ENCODE assay signal across 13 cellular contexts in the genomic region with DNA sequence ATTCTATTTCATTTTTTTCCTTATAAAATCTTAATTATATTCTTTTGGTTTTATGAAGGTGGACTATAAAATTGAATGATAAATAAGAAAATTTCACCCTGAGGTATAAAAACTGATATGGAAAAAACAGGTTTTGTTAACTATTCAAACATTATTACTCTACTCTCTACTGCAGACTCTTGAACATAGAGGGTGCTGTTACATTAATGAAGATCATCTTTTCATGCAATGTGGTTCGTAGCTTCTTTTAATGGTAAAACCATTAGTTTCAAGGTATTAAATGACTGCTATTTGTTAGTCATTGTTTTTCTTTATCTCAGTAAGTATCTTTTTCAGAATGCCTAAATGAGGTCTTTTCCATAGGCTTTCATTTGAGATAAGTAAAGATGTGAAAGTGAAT.
DNase-seq lines count a peak whose midpoint lies in the region; ATAC-seq and TF ChIP-seq lines count a peak whose summit lies in the region.
"Had no signal": no experiment of that assay in that cellular context is flagged by ENCODE, and none has a peak within 500 bp of the region (broad histone marks: within the 10 kb centered on the region; RNA-seq: fewer than 3 reads in every experiment).

No MANE protein-coding gene starts in this region.

- no peak for ATAC-seq in HG02938 (IDR thresholded peaks at IDR 0.05; ENCODE audit: unreplicated experiment)
- ATAC-seq: natural killer cell treated with Interleukin-12 subunit alpha and Interleukin-12 subunit beta and Interleukin-15 and Interleukin-18, amount 100 ng/mL, for 72 hours had no signal

- H3K27me3 ChIP-seq in effector memory CD4-positive, alpha-beta T cell (replicated peaks; ENCODE audit: control insufficient read depth, insufficient read depth, low read length, poor library complexity, severe bottlenecking), result no peaks in the 10 kb centered on the region
- H3K27me3 ChIP-seq: stomach had no signal

- H3K4me3 Mint-ChIP-seq in mesothelial cell of epicardium, result no peak overlapping the region
- H3K4me3 Mint-ChIP-seq: activated CD4-positive, alpha-beta memory T cell treated with anti-CD3 and anti-CD28 coated beads, Interleukin-2, amount 10 ng/mL, durations not matched to agents 7 days and 5 days; activated naive CD4-positive, alpha-beta T cell treated with anti-CD3 and anti-CD28 coated beads, Interleukin-2, amount 50 U/mL, for 24 hours; immature natural killer cell; natural killer cell treated with Interleukin-12 subunit alpha and Interleukin-12 subunit beta and Interleukin-15 and Interleukin-18, amount 100 ng/mL, for 72 hours had no signal

- no peaks in the 10 kb centered on the region for H3K27me3 Mint-ChIP-seq in mesothelial cell of epicardium (ENCODE audit: low read depth)
- H3K27me3 Mint-ChIP-seq: activated CD4-positive, alpha-beta memory T cell treated with anti-CD3 and anti-CD28 coated beads, Interleukin-2, amount 10 ng/mL, durations not matched to agents 7 days and 5 days; activated naive CD4-positive, alpha-beta T cell treated with anti-CD3 and anti-CD28 coated beads, Interleukin-2, amount 50 U/mL, for 24 hours; natural killer cell treated with Interleukin-12 subunit alpha and Interleukin-12 subunit beta and Interleukin-15 and Interleukin-18, amount 100 ng/mL, for 72 hours had no signal

- H3K27ac ChIP-seq in C4-2B, result no peak overlapping the region
- no peak overlapping the region for H3K27ac ChIP-seq in effector memory CD4-positive, alpha-beta T cell (ENCODE audit: insufficient read depth, low read length, poor library complexity, severe bottlenecking)
- H3K27ac ChIP-seq: stomach had no signal

- no peaks in the 10 kb centered on the region for H3K9me3 Mint-ChIP-seq in mesothelial cell of epicardium
- H3K9me3 Mint-ChIP-seq: activated CD4-positive, alpha-beta memory T cell treated with anti-CD3 and anti-CD28 coated beads, Interleukin-2, amount 10 ng/mL, durations not matched to agents 7 days and 5 days; activated naive CD4-positive, alpha-beta T cell treated with anti-CD3 and anti-CD28 coated beads, Interleukin-2, amount 50 U/mL, for 24 hours had no signal

- H3K36me3 ChIP-seq in effector memory CD4-positive, alpha-beta T cell (ENCODE audit: control insufficient read depth, insufficient read depth, low read length), result no peaks in the 10 kb centered on the region
- H3K36me3 ChIP-seq: stomach had no signal

- H3K36me3 Mint-ChIP-seq in mesothelial cell of epicardium, result no peaks in the 10 kb centered on the region
- H3K36me3 Mint-ChIP-seq: activated naive CD4-positive, alpha-beta T cell treated with anti-CD3 and anti-CD28 coated beads, Interleukin-2, amount 50 U/mL, for 24 hours; immature natural killer cell; natural killer cell treated with Interleukin-12 subunit alpha and Interleukin-12 subunit beta and Interleukin-15 and Interleukin-18, amount 100 ng/mL, for 72 hours had no signal

- H3K4me1 ChIP-seq in effector memory CD4-positive, alpha-beta T cell (ENCODE audit: control insufficient read depth, insufficient read depth, low read length, poor library complexity, severe bottlenecking), result no peaks in the 10 kb centered on the region
- H3K4me1 ChIP-seq: stomach had no signal

- no peaks in the 10 kb centered on the region for H3K9me3 ChIP-seq in effector memory CD4-positive, alpha-beta T cell (ENCODE audit: control insufficient read depth, low read length)
- H3K9me3 ChIP-seq: stomach had no signal

- peaks cover 7% of the 10 kb centered on the region for H3K4me1 Mint-ChIP-seq in mesothelial cell of epicardium
- H3K4me1 Mint-ChIP-seq: activated CD4-positive, alpha-beta memory T cell treated with anti-CD3 and anti-CD28 coated beads, Interleukin-2, amount 10 ng/mL, durations not matched to agents 7 days and 5 days; activated naive CD4-positive, alpha-beta T cell treated with anti-CD3 and anti-CD28 coated beads, Interleukin-2, amount 50 U/mL, for 24 hours; immature natural killer cell had no signal

- DNase-seq in astrocyte of the hippocampus (ENCODE audit: low read depth, low spot score) (peak; percentile 14), kidney glomerular epithelial cell (lab: John Stamatoyannopoulos, UW) (peak; percentile 64), mesothelial cell of epicardium (ENCODE audit: low spot score in 2 of 2, unreplicated experiment in 2 of 2) (no peak), cerebellar nuclear complex (lab: John Stamatoyannopoulos, UW) (no peak)
- DNase-seq in effector memory CD4-positive, alpha-beta T cell, result no peak
- DNase-seq: activated CD4-positive, alpha-beta memory T cell treated with anti-CD3 and anti-CD28 coated beads, Interleukin-2, amount 10 ng/mL, durations not matched to agents 7 days and 5 days; immature natural killer cell; stomach had no signal

- H3K27ac Mint-ChIP-seq in mesothelial cell of epicardium, result no peak overlapping the region
- H3K27ac Mint-ChIP-seq: activated CD4-positive, alpha-beta memory T cell treated with anti-CD3 and anti-CD28 coated beads, Interleukin-2, amount 10 ng/mL, durations not matched to agents 7 days and 5 days; activated naive CD4-positive, alpha-beta T cell treated with anti-CD3 and anti-CD28 coated beads, Interleukin-2, amount 50 U/mL, for 24 hours; immature natural killer cell; natural killer cell treated with Interleukin-12 subunit alpha and Interleukin-12 subunit beta and Interleukin-15 and Interleukin-18, amount 100 ng/mL, for 72 hours had no signal

- no peak overlapping the region for H3K4me3 ChIP-seq in effector memory CD4-positive, alpha-beta T cell (ENCODE audit: insufficient read depth, low read depth, low read length, poor library complexity, severe bottlenecking)
- H3K4me3 ChIP-seq: stomach had no signal

- peak; percentile 73 for TF ChIP-seq CTCF in C4-2B (conservative IDR thresholded peaks at IDR 0.05)
- TF ChIP-seq CTCF in LNCAP (IDR thresholded peaks at IDR 0.05), result peak; percentile 72
- no peak for TF ChIP-seq CTCF in mesothelial cell of epicardium (IDR thresholded peaks at IDR 0.05; ENCODE audit: unreplicated experiment)

Comparison
In these comparisons a context has a peak if more than half of its experiments do, and no peak if none do; other contexts are left out.
1. DNase-seq: peak in astrocyte of the hippocampus (single experiment) and kidney glomerular epithelial cell (single experiment); none in mesothelial cell of epicardium (0 of 2), cerebellar nuclear complex (0 of 2) and effector memory CD4-positive, alpha-beta T cell (0 of 3).